Comparison of ENCODE assay signal across 8 cellular contexts in the genomic region with DNA sequence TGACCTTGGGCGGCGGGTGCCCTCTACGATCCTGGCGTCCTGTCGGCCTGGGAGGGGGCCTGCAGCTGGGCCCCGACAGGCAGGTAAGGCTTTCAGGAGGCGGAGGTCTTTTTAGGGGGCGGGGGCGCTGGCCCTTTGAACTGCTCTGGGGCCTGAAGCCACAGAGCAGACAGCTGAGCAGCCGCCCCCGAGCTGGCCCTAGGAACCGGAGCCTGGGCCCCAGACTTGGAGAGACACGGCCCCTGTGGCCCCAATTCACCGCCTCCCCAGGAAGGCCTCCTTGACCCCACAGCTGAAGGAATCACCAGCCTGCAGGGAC. TPM values are rescaled to one million over a fixed set of nuclear protein-coding genes. Genes with fewer than 3 reads are reported as not detected.
DNase-seq lines count a peak whose midpoint lies in the region; ATAC-seq and TF ChIP-seq lines count a peak whose summit lies in the region.

No MANE protein-coding gene starts in this region.

- WGBS in urinary bladder = 7% methylated on average over 14 of the region's 14 CpGs

- no peaks in the 10 kb centered on the region for H3K36me3 Mint-ChIP-seq in activated T-cell treated with anti-CD3 and anti-CD28 coated beads, Interleukin-2, amount 50 U/mL, for 4 hours (ENCODE audit: insufficient read depth)
- H3K36me3 Mint-ChIP-seq in brain = no peaks in the 10 kb centered on the region
- no peaks in the 10 kb centered on the region for H3K36me3 Mint-ChIP-seq in memory B cell

- no peaks in the 10 kb centered on the region for H3K9me3 Mint-ChIP-seq in activated T-cell treated with anti-CD3 and anti-CD28 coated beads, Interleukin-2, amount 50 U/mL, for 4 hours
- no peaks in the 10 kb centered on the region for H3K9me3 Mint-ChIP-seq in brain
- no peaks in the 10 kb centered on the region for H3K9me3 Mint-ChIP-seq in memory B cell

- no peaks in the 10 kb centered on the region for H3K27me3 Mint-ChIP-seq in activated T-cell treated with anti-CD3 and anti-CD28 coated beads, Interleukin-2, amount 50 U/mL, for 4 hours (ENCODE audit: low read depth)
- H3K27me3 Mint-ChIP-seq in brain (peaks cover 11% of the 10 kb centered on the region), memory B cell (no peaks in the 10 kb centered on the region)

- H3K4me3 Mint-ChIP-seq in activated T-cell treated with anti-CD3 and anti-CD28 coated beads, Interleukin-2, amount 50 U/mL, for 4 hours = peak overlapping the region; percentile 84
- H3K4me3 Mint-ChIP-seq in brain (peak overlapping the region; percentile 82 to 90 (median 85)), memory B cell (peak overlapping the region; percentile 71)

- H3K4me1 ChIP-seq in urinary bladder (ENCODE audit: insufficient read depth) = no peaks in the 10 kb centered on the region

- ATAC-seq in activated T-cell treated with anti-CD3 and anti-CD28 coated beads, Interleukin-2, amount 50 U/mL, for 4 hours = no peak
- ATAC-seq in memory B cell (ENCODE audit: low read depth) (no peak), HG02938 (IDR thresholded peaks at IDR 0.05; ENCODE audit: unreplicated experiment) (no peak)

- H3K27ac ChIP-seq in urinary bladder (ENCODE audit: low read depth) = peak overlapping the region; percentile 85

- H3K27ac Mint-ChIP-seq in brain (peak overlapping the region; percentile 79 to 92 (median 86)), memory B cell (no peak overlapping the region)

- peaks cover 41% of the 10 kb centered on the region for H3K4me1 Mint-ChIP-seq in activated T-cell treated with anti-CD3 and anti-CD28 coated beads, Interleukin-2, amount 50 U/mL, for 4 hours (ENCODE audit: low read depth)
- H3K4me1 Mint-ChIP-seq in brain = peaks cover 45% of the 10 kb centered on the region
- H3K4me1 Mint-ChIP-seq in memory B cell = peaks cover 21% of the 10 kb centered on the region

- TF ChIP-seq CTCF in brain (conservative IDR thresholded peaks at IDR 0.05) = no peak

- peak overlapping the region; percentile 92 for H3K4me3 ChIP-seq in urinary bladder (ENCODE audit: low read depth, low read length)

- H3K36me3 ChIP-seq in urinary bladder (ENCODE audit: insufficient read depth) = no peaks in the 10 kb centered on the region

- no peak for DNase-seq in activated T-cell treated with anti-CD3 and anti-CD28 coated beads, Interleukin-2, amount 50 U/mL, for 4 hours
- no peak for DNase-seq in activated T-cell treated with anti-CD3 and anti-CD28 coated beads, Interleukin-2, amount 50 U/mL, for 1 hour
- peak in 1 of 2 donors; percentile 31 for DNase-seq in memory B cell (ENCODE audit: low spot score in 2 of 2)
- DNase-seq in germinal center (ENCODE audit: low spot score) = no peak
- no peak for DNase-seq in hippocampal formation (lab: John Stamatoyannopoulos, UW)

RNA-seq across cellular contexts. Expression of a gene that starts 0.5 kb away (rescaled TPM):
- total RNA-seq in activated T-cell treated with anti-CD3 and anti-CD28 coated beads, Interleukin-2, amount 50 U/mL, for 4 hours = 10 to 100 TPM; 41.4 to 47.3 (median 44.9) TPM
- polyA plus RNA-seq in brain (ENCODE audit: insufficient read depth, low read depth, low replicate concordance) (78.9 TPM), urinary bladder (22.3 TPM)
- 25.4 TPM for total RNA-seq in urinary bladder

RNA-seq across cellular contexts. Expression of a gene that starts 23.8 kb away (rescaled TPM):
- total RNA-seq in activated T-cell treated with anti-CD3 and anti-CD28 coated beads, Interleukin-2, amount 50 U/mL, for 4 hours = 10 to 100 TPM; 29.8 to 31.1 (median 29.9) TPM
- polyA plus RNA-seq in brain (ENCODE audit: insufficient read depth, low read depth, low replicate concordance) (20.6 TPM), urinary bladder (19.1 TPM)
- 7.7 TPM for total RNA-seq in urinary bladder
